ENCODE assay signal across 1 cellular context in genomic region chr1:45843474-45843905, GRCh38.
TF ChIP-seq lines count a peak whose summit lies in the region.

No MANE protein-coding gene starts in this region.

TF ChIP-seq in endothelial cell of umbilical vein, 7 proteins besides CTCF, POLR2A, EP300 and RAD21 (continued from another document):
- TF ChIP-seq FOS (IDR thresholded peaks at IDR 0.05; ENCODE audit: borderline replicate concordance, insufficient read depth, low read length) (no peak), POLR2AphosphoS5 (IDR thresholded peaks at IDR 0.05; ENCODE audit: insufficient read depth, low read depth, low read length) (no peak), GATA2 (IDR thresholded peaks at IDR 0.05; ENCODE audit: insufficient read depth, insufficient read length, low read depth, low read length) (no peak)
